ENCODE assay signal across 25 cellular contexts in the genomic region with DNA sequence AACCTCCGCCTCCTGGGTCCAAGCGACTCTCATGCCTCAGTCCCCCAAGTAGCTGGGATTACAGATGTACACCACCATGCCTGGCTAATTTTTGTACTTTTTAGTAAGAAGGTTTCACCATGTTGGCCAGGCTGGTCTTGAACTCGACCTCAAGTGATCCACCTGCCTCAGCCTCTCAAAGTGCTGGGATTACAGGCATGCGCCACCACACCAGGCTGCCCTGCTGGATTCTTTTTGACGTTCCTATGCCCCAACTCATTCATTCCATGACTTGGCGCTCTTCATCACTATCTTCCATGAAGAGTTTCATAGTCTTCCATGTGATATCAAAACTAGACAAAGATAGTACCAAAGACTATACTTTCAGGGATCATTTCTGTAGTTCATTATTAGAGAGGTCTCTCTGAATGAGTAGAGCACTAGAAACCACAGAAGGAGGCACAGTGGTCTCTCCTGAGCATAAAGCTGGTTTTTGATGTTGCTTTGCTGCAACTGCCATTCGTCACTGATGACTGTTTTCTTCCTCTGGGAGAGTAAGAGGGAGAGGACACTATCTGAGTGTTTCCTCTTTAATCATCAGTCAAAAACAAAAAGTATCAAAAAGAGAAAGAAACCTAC. TPM values are rescaled to one million over a fixed set of nuclear protein-coding genes. Genes with fewer than 3 reads are reported as not detected.
DNase-seq lines count a peak whose midpoint lies in the region; ATAC-seq, FAIRE-seq and TF ChIP-seq lines count a peak whose summit lies in the region.
"Had no signal": no experiment of that assay in that cellular context is flagged by ENCODE, and none has a peak within 500 bp of the region (broad histone marks: within the 10 kb centered on the region; RNA-seq: fewer than 3 reads in every experiment).

No MANE protein-coding gene starts in this region.

- peak overlapping the region; percentile 29 for H3K27ac Mint-ChIP-seq in activated CD8-positive, alpha-beta memory T cell treated with anti-CD3 and anti-CD28 coated beads, Interleukin-2, amount 10 ng/mL, durations not matched to agents 7 days and 5 days
- H3K27ac Mint-ChIP-seq in activated T-cell treated with anti-CD3 and anti-CD28 coated beads, Interleukin-2, amount 50 U/mL, for 72 hours = peak overlapping the region; percentile 94
- no peak overlapping the region for H3K27ac Mint-ChIP-seq in type B pancreatic cell

- H3K4me1 Mint-ChIP-seq in activated CD8-positive, alpha-beta memory T cell treated with anti-CD3 and anti-CD28 coated beads, Interleukin-2, amount 10 ng/mL, durations not matched to agents 7 days and 5 days = peaks cover 22% of the 10 kb centered on the region
- H3K4me1 Mint-ChIP-seq in activated T-cell treated with anti-CD3 and anti-CD28 coated beads, Interleukin-2, amount 50 U/mL, for 72 hours (ENCODE audit: low read depth) = peaks cover 19% of the 10 kb centered on the region
- H3K4me1 Mint-ChIP-seq in type B pancreatic cell (ENCODE audit: unreplicated experiment) = no peaks in the 10 kb centered on the region

- no peak overlapping the region for H3K4me3 Mint-ChIP-seq in activated CD8-positive, alpha-beta memory T cell treated with anti-CD3 and anti-CD28 coated beads, Interleukin-2, amount 10 ng/mL, durations not matched to agents 7 days and 5 days
- peak overlapping the region; percentile 42 to 55 for H3K4me3 Mint-ChIP-seq in activated T-cell treated with anti-CD3 and anti-CD28 coated beads, Interleukin-2, amount 50 U/mL, for 72 hours
- H3K4me3 Mint-ChIP-seq in type B pancreatic cell = no peak overlapping the region
- H3K4me3 Mint-ChIP-seq: CD14-positive monocyte had no signal

- ATAC-seq in activated CD8-positive, alpha-beta memory T cell treated with anti-CD3 and anti-CD28 coated beads, Interleukin-2, amount 10 ng/mL, durations not matched to agents 7 days and 5 days = peak; percentile 88
- peak; percentile 96 to 97 for ATAC-seq in activated T-cell treated with anti-CD3 and anti-CD28 coated beads, Interleukin-2, amount 50 U/mL, for 72 hours (replicated peaks in 1 of 2)
- ATAC-seq: left lung had no signal

- peak; percentile 79 for DNase-seq in activated CD8-positive, alpha-beta memory T cell treated with anti-CD3 and anti-CD28 coated beads, Interleukin-2, amount 10 ng/mL, durations not matched to agents 7 days and 5 days
- DNase-seq in activated CD8-positive, alpha-beta memory T cell treated with anti-CD3 and anti-CD28 coated beads for 24 hours = no peak
- peak; percentile 50 for DNase-seq in GM12865 (ENCODE audit: low read depth)
- DNase-seq in activated T-cell treated with anti-CD3 and anti-CD28 coated beads, Interleukin-2, amount 50 U/mL, for 72 hours = peak; percentile 67 to 68
- DNase-seq in stimulated activated CD4-positive, alpha-beta T cell treated with anti-CD3 and anti-CD28 coated beads, TNF-alpha, amount 100 ng/mL, for 24 hours (ENCODE audit: low read depth in 3 of 3) = peak in 2 of 3 experiments; percentile 18 to 30
- no peak for DNase-seq in type B pancreatic cell (ENCODE audit: extremely low spot score, unreplicated experiment)
- no peak for DNase-seq in cerebellar cortex (ENCODE audit: low spot score)
- DNase-seq in RCC 7860 (ENCODE audit: low spot score) = no peak
- DNase-seq: ACHN, activated gamma-delta T cell treated with Interleukin-2 at 50 U/mL for 16 hours, Kasumi-1, left lung, midbrain, NCI-H1092 treated with DMSO at 0.1 percent for 48 hours, NCI-H2081 treated with DMSO at 0.1 percent for 48 hours, NCI-H510A treated with DMSO at 0.1 percent for 48 hours, RPMI8226, SK-N-SH, T-helper 9 cell had no signal

- CTCF ChIA-PET in activated CD8-positive, alpha-beta memory T cell treated with anti-CD3 and anti-CD28 coated beads, Interleukin-2, amount 10 ng/mL, durations not matched to agents 7 days and 5 days (lab: Charles Lee) = no interaction called here

- no peak for FAIRE-seq in RCC 7860 (lab: Jason Lieb, UNC)
- FAIRE-seq: colon, G401.6 had no signal

- TF ChIP-seq CTCF in GM12865 (IDR thresholded peaks at IDR 0.05; ENCODE audit: insufficient read depth, low read depth, low read length, missing control alignments) (no peak), type B pancreatic cell (conservative IDR thresholded peaks at IDR 0.05) (no peak)

- H3K36me3 Mint-ChIP-seq in activated CD8-positive, alpha-beta memory T cell treated with anti-CD3 and anti-CD28 coated beads, Interleukin-2, amount 10 ng/mL, durations not matched to agents 7 days and 5 days = peaks cover 45% of the 10 kb centered on the region
- peaks cover 8 to 14% of the 10 kb centered on the region in 2 donors for H3K36me3 Mint-ChIP-seq in activated T-cell treated with anti-CD3 and anti-CD28 coated beads, Interleukin-2, amount 50 U/mL, for 72 hours (ENCODE audit: insufficient read depth in 2 of 2)
- peaks cover 12% of the 10 kb centered on the region for H3K36me3 Mint-ChIP-seq in type B pancreatic cell

- H3K9me3 Mint-ChIP-seq in activated CD8-positive, alpha-beta memory T cell treated with anti-CD3 and anti-CD28 coated beads, Interleukin-2, amount 10 ng/mL, durations not matched to agents 7 days and 5 days (ENCODE audit: low read depth) = peaks cover 9% of the 10 kb centered on the region
- peaks cover 6 to 10% of the 10 kb centered on the region in 2 donors for H3K9me3 Mint-ChIP-seq in activated T-cell treated with anti-CD3 and anti-CD28 coated beads, Interleukin-2, amount 50 U/mL, for 72 hours
- peaks cover 12% of the 10 kb centered on the region for H3K9me3 Mint-ChIP-seq in type B pancreatic cell

- no peaks in the 10 kb centered on the region for H3K27me3 Mint-ChIP-seq in activated CD8-positive, alpha-beta memory T cell treated with anti-CD3 and anti-CD28 coated beads, Interleukin-2, amount 10 ng/mL, durations not matched to agents 7 days and 5 days
- H3K27me3 Mint-ChIP-seq in activated T-cell treated with anti-CD3 and anti-CD28 coated beads, Interleukin-2, amount 50 U/mL, for 72 hours (ENCODE audit: low read depth) = no peaks in the 10 kb centered on the region
- H3K27me3 Mint-ChIP-seq in type B pancreatic cell = no peaks in the 10 kb centered on the region

- H3K4me3 ChIP-seq in GM12865 (ENCODE audit: low read depth, low read length) = no peak overlapping the region
- H3K4me3 ChIP-seq: HAP-1, left lung, prostate gland, vagina had no signal

RNA-seq across cellular contexts. Expression of gene DNAAF9, which starts 23.5 kb away (rescaled TPM):
- total RNA-seq in activated CD8-positive, alpha-beta memory T cell treated with anti-CD3 and anti-CD28 coated beads, Interleukin-2, amount 10 ng/mL, durations not matched to agents 7 days and 5 days = 1 to 10 TPM; 4.4 to 5.2 TPM
- 1 to 10 TPM; 3.6 to 3.7 TPM for total RNA-seq in activated T-cell treated with anti-CD3 and anti-CD28 coated beads, Interleukin-2, amount 50 U/mL, for 72 hours
- 17.3 and 19.1 TPM in 2 replicates for total RNA-seq in type B pancreatic cell (ENCODE audit: low replicate concordance)

Comparison
In these comparisons a context has a peak if more than half of its experiments do, and no peak if none do; other contexts are left out.
1. DNase-seq: peak in activated CD8-positive, alpha-beta memory T cell treated with anti-CD3 and anti-CD28 coated beads, Interleukin-2, amount 10 ng/mL, durations not matched to agents 7 days and 5 days (single experiment), GM12865 (single experiment), activated T-cell treated with anti-CD3 and anti-CD28 coated beads, Interleukin-2, amount 50 U/mL, for 72 hours (2 of 2) and stimulated activated CD4-positive, alpha-beta T cell treated with anti-CD3 and anti-CD28 coated beads, TNF-alpha, amount 100 ng/mL, for 24 hours (2 of 3); none in activated CD8-positive, alpha-beta memory T cell treated with anti-CD3 and anti-CD28 coated beads for 24 hours (single experiment), type B pancreatic cell (single experiment), cerebellar cortex (single experiment) and RCC 7860 (single experiment).
2. H3K4me3 Mint-ChIP-seq: peak in activated T-cell treated with anti-CD3 and anti-CD28 coated beads, Interleukin-2, amount 50 U/mL, for 72 hours (2 of 2); none in activated CD8-positive, alpha-beta memory T cell treated with anti-CD3 and anti-CD28 coated beads, Interleukin-2, amount 10 ng/mL, durations not matched to agents 7 days and 5 days (single experiment) and type B pancreatic cell (single experiment).